In genomic region chr19:51531349-51532315, GRCh38 we compare ENCODE assay signal across 10 cellular contexts. TPM values are rescaled to one million over a fixed set of nuclear protein-coding genes. Genes with fewer than 3 reads are reported as not detected.
DNase-seq lines count a peak whose midpoint lies in the region; ATAC-seq, FAIRE-seq and TF ChIP-seq lines count a peak whose summit lies in the region.
"Had no signal": no experiment of that assay in that cellular context is flagged by ENCODE, and none has a peak within 500 bp of the region (broad histone marks: within the 10 kb centered on the region; RNA-seq: fewer than 3 reads in every experiment).

SIGLEC6 (minus strand) TSS chr19:51531670; CDS start chr19:51531648, 22 bp downstream.

- FAIRE-seq in kidney (lab: Jason Lieb, UNC): no peak

- H3K79me1 ChIP-seq in H9 (ENCODE audit: insufficient read depth, low read depth, low read length, poor library complexity, severe bottlenecking): no peaks in the 10 kb centered on the region

- no peak within 1 kb of the TSS for H4K91ac ChIP-seq in H9 (ENCODE audit: insufficient read length, low read depth, low read length)

- H3K79me2 ChIP-seq in DND-41 (ENCODE audit: insufficient read depth, low read length) (no peaks in the 10 kb centered on the region), H9 (ENCODE audit: insufficient read depth, low read length) (no peaks in the 10 kb centered on the region)

- no peak within 1 kb of the TSS for H3K4ac ChIP-seq in H9 (ENCODE audit: low read depth, low read length)

- no peak within 1 kb of the TSS; the same call in 1 of the 2 replicates for H3K14ac ChIP-seq in H9 (ENCODE audit: insufficient read depth, low read length)

- DNase-seq in DND-41 (no peak), RPMI8226 (peak; percentile 79), kidney (peak; percentile 78), H9 (no peak), AG08395 (ENCODE audit: low spot score) (no peak), HuH-7.5 (ENCODE audit: low spot score) (no peak), NCI-H526 treated with DMSO at 0.1 percent for 48 hours (lab: John Stamatoyannopoulos, UW) (no peak)

- H3K27ac ChIP-seq in DND-41 (ENCODE audit: low read length): no peak within 1 kb of the TSS
- H3K27ac ChIP-seq in kidney (ENCODE audit: low read depth in 2 of 2, low read length in 2 of 2): no peak within 1 kb of the TSS
- no peak within 1 kb of the TSS for H3K27ac ChIP-seq in H9 (ENCODE audit: insufficient read length, low read depth, low read length)

- H3K4me3 Mint-ChIP-seq in H9: no peak within 1 kb of the TSS
- H3K4me3 Mint-ChIP-seq: T-helper 1 cell treated with Interleukin-12 subunit alpha and Interleukin-12 subunit beta and Interleukin-4 antibody, amounts not matched to agents 30 μg/mL and 1 μg/mL, for 36 hours had no signal

- no peak within 1 kb of the TSS for H2AFZ ChIP-seq in DND-41 (ENCODE audit: low read depth, low read length)
- H2AFZ ChIP-seq in H9 (ENCODE audit: low read length): no peak within 1 kb of the TSS

- H3K36me3 Mint-ChIP-seq in H9 (ENCODE audit: insufficient read depth in 1 of 3, low read depth in 3 of 3): no peaks in the 10 kb centered on the region; a peak in 2 of 7 replicates

- no peaks in the 10 kb centered on the region for H3K23me2 ChIP-seq in H9 (ENCODE audit: insufficient read length, low read depth, low read length, poor library complexity, severe bottlenecking)

- H4K8ac ChIP-seq in H9 (replicated peaks; ENCODE audit: insufficient read length, low read depth, low read length): no peak within 1 kb of the TSS

- no peak within 1 kb of the TSS for H3T11ph ChIP-seq in H9 (ENCODE audit: low read length)

- no peak within 1 kb of the TSS for H2BK120ac ChIP-seq in H9 (ENCODE audit: low read depth, low read length, poor library complexity, severe bottlenecking)

- no peak for TF ChIP-seq CTCF in DND-41 (IDR thresholded peaks at IDR 0.05; ENCODE audit: borderline replicate concordance, extremely low read depth, low read length, poor library complexity, severe bottlenecking)
- TF ChIP-seq CTCF in kidney (IDR thresholded peaks at IDR 0.05; ENCODE audit: borderline replicate concordance, extremely low read depth, insufficient read depth): no peak
- no peak for TF ChIP-seq CTCF in H9 (conservative IDR thresholded peaks at IDR 0.05)

- H4K5ac ChIP-seq in H9 (ENCODE audit: insufficient read length, low read depth, low read length): no peak within 1 kb of the TSS

- no peak within 1 kb of the TSS for H3K23ac ChIP-seq in H9 (ENCODE audit: insufficient read length, low read depth, low read length)

- H3K27me3 ChIP-seq in DND-41 (ENCODE audit: insufficient read depth, low read length, poor library complexity) (peaks cover 28% of the 10 kb centered on the region), H9 (ENCODE audit: insufficient read depth, low read length) (no peaks in the 10 kb centered on the region)

- no peak within 1 kb of the TSS for H3K27ac Mint-ChIP-seq in H9
- H3K27ac Mint-ChIP-seq: T-helper 1 cell treated with Interleukin-12 subunit alpha and Interleukin-12 subunit beta and Interleukin-4 antibody, amounts not matched to agents 30 μg/mL and 1 μg/mL, for 36 hours had no signal

- ATAC-seq in DND-41 (ENCODE audit: insufficient read depth, low read depth) (0 out of 3 replicates have a peak, but pooled peaks have one; percentile 35), GM21528 (IDR thresholded peaks at IDR 0.05; ENCODE audit: low FRiP score, unreplicated experiment) (peak; percentile 72)

- H3K9ac ChIP-seq in DND-41 (ENCODE audit: low read depth, low read length) (no peak within 1 kb of the TSS), kidney (ENCODE audit: low read length in 2 of 2) (no peak within 1 kb of the TSS), H9 (ENCODE audit: extremely low read depth, insufficient read length, low read length) (no peak within 1 kb of the TSS)

- no peak within 1 kb of the TSS for H2BK15ac ChIP-seq in H9 (ENCODE audit: low read depth, low read length)

- no peak within 1 kb of the TSS for H3K56ac ChIP-seq in H9 (ENCODE audit: insufficient read length, low read depth, low read length)

- H3K4me1 Mint-ChIP-seq in H9: peaks cover 0 to 8% of the 10 kb centered on the region in 2 experiments; a peak in 2 of 4 replicates

- H3K27me3 Mint-ChIP-seq in H9 (ENCODE audit: low read depth): peaks cover 50% of the 10 kb centered on the region

- H2BK12ac ChIP-seq in H9 (ENCODE audit: insufficient read length, low read depth, low read length): no peak within 1 kb of the TSS

- H3K4me3 ChIP-seq in DND-41 (ENCODE audit: low read depth in 1 of 2, low read length in 2 of 2) (no peak within 1 kb of the TSS), kidney (ENCODE audit: low read length in 2 of 2) (no peak within 1 kb of the TSS)
- H3K4me3 ChIP-seq: skin epidermis had no signal

- intact Hi-C loops in kidney (cut with DNase I): no loop called here

- no peak within 1 kb of the TSS for H2BK5ac ChIP-seq in H9 (ENCODE audit: insufficient read length, low read length)

- H3K18ac ChIP-seq in H9 (ENCODE audit: insufficient read length, low read depth, low read length): no peak within 1 kb of the TSS

- H3K36me3 ChIP-seq in DND-41 (ENCODE audit: insufficient read depth, low read length) (no peaks in the 10 kb centered on the region), kidney (ENCODE audit: control insufficient read depth in 1 of 2, insufficient read depth in 2 of 2, low read length in 2 of 2) (no peaks in the 10 kb centered on the region)

- no CpG with 5 or more reads among the region's 25 CpGs for WGBS in H9 (ENCODE audit: extremely low coverage, insufficient read length, low lambda C conversion rate)

- H3K4me1 ChIP-seq in DND-41 (ENCODE audit: insufficient read depth, low read length): no peaks in the 10 kb centered on the region
- H3K4me1 ChIP-seq in kidney (ENCODE audit: control insufficient read depth in 1 of 2, insufficient read depth in 1 of 2, low read depth in 1 of 2, low read length in 2 of 2): no peaks in the 10 kb centered on the region
- no peaks in the 10 kb centered on the region for H3K4me1 ChIP-seq in H9 (ENCODE audit: insufficient read depth, low read length)

- H3K9me3 Mint-ChIP-seq in H9: peaks cover 49 to 93% of the 10 kb centered on the region in 2 experiments
- H3K9me3 Mint-ChIP-seq: T-helper 1 cell treated with Interleukin-12 subunit alpha and Interleukin-12 subunit beta and Interleukin-4 antibody, amounts not matched to agents 30 μg/mL and 1 μg/mL, for 36 hours had no signal

- H3K9me3 ChIP-seq in DND-41 (ENCODE audit: insufficient read depth, low read length, severe bottlenecking) (no peaks in the 10 kb centered on the region), kidney (ENCODE audit: control insufficient read depth in 1 of 2, low read length in 2 of 2) (no peaks in the 10 kb centered on the region), H9 (ENCODE audit: control insufficient read depth, low read depth, low read length) (no peaks in the 10 kb centered on the region)

- H3K4me2 ChIP-seq in DND-41 (ENCODE audit: insufficient read depth, low read length) (no peak within 1 kb of the TSS), H9 (ENCODE audit: insufficient read depth, insufficient read length, low read length) (no peak within 1 kb of the TSS)

- no peak within 1 kb of the TSS for H2AK5ac ChIP-seq in H9 (ENCODE audit: insufficient read length, low read length)

- peaks cover 3% of the 10 kb centered on the region for H4K20me1 ChIP-seq in DND-41 (ENCODE audit: insufficient read depth, low read length)
- no peaks in the 10 kb centered on the region for H4K20me1 ChIP-seq in H9 (ENCODE audit: control insufficient read depth, insufficient read depth, insufficient read length)

- no peak within 1 kb of the TSS for H2BK20ac ChIP-seq in H9 (ENCODE audit: low read depth, low read length, poor library complexity, severe bottlenecking)

RNA-seq across cellular contexts. Expression of gene SIGLEC6, which starts in this region (rescaled TPM):
- total RNA-seq in kidney: 4.8 TPM
- not detected for polyA plus RNA-seq in kidney (ENCODE audit: insufficient read depth, low read depth, low replicate concordance)
- 0.31 TPM in 1 of 2 replicates, not detected in the other for total RNA-seq in H9 (2021)

Comparison
In these comparisons a context has a peak if more than half of its experiments do, and no peak if none do; other contexts are left out.
1. DNase-seq: peak in RPMI8226 (single experiment) and kidney (single experiment); none in DND-41 (single experiment), H9 (single experiment), AG08395 (single experiment), HuH-7.5 (single experiment) and NCI-H526 treated with DMSO at 0.1 percent for 48 hours (single experiment).